In genomic region chr1:51203121-51203873, GRCh38 we compare ENCODE assay signal across 15 cellular contexts. TPM values are rescaled to one million over a fixed set of nuclear protein-coding genes. Genes with fewer than 3 reads are reported as not detected.
DNase-seq lines count a peak whose midpoint lies in the region; ATAC-seq, FAIRE-seq and TF ChIP-seq lines count a peak whose summit lies in the region.
"Had no signal": no experiment of that assay in that cellular context is flagged by ENCODE, and none has a peak within 500 bp of the region (broad histone marks: within the 10 kb centered on the region; RNA-seq: fewer than 3 reads in every experiment).

No MANE protein-coding gene starts in this region.

- no peak for TF ChIP-seq POLR2A in GM12892 (IDR thresholded peaks at IDR 0.05; ENCODE audit: low read depth, low read length)

- H3K27me3 Mint-ChIP-seq in CD4-positive, alpha-beta T cell = no peaks in the 10 kb centered on the region

- intact Hi-C loops in CD4-positive, alpha-beta T cell (cut with DNase I, micrococcal nuclease) = no loop called here

- H3K36me3 Mint-ChIP-seq in CD4-positive, alpha-beta T cell (ENCODE audit: low read depth) = no peaks in the 10 kb centered on the region
- H3K36me3 Mint-ChIP-seq: mesothelial cell of epicardium had no signal

- POLR2A ChIA-PET in CD4-positive, alpha-beta T cell (lab: Charles Lee) = no interaction called here

- no peak overlapping the region for H3K4me3 Mint-ChIP-seq in CD4-positive, alpha-beta T cell
- H3K4me3 Mint-ChIP-seq: mesothelial cell of epicardium had no signal

- CTCF ChIA-PET in CD4-positive, alpha-beta T cell (lab: Charles Lee) = interaction anchor here (1.0 kb wide), 1 partner anchor 11 kb away, joined by 3 read pairs; no protein-coding TSS in a partner anchor

- no peaks in the 10 kb centered on the region for H3K27me3 ChIP-seq in CD4-positive, alpha-beta T cell (ENCODE audit: control insufficient read depth, insufficient read depth, low read length)
- H3K27me3 ChIP-seq: BLaER1 treated with 17β-estradiol and CSF1 and Interleukin-3, amounts not matched to agents 10 nM and 100 nM; esophagus muscularis mucosa had no signal

- no peaks in the 10 kb centered on the region for H3K4me1 Mint-ChIP-seq in CD4-positive, alpha-beta T cell (ENCODE audit: low read depth)
- H3K4me1 Mint-ChIP-seq: mesothelial cell of epicardium had no signal

- H3K27ac Mint-ChIP-seq in CD4-positive, alpha-beta T cell = no peak overlapping the region
- H3K27ac Mint-ChIP-seq: mesothelial cell of epicardium had no signal

- no peaks in the 10 kb centered on the region for H3K9me3 Mint-ChIP-seq in CD4-positive, alpha-beta T cell
- H3K9me3 Mint-ChIP-seq: mesothelial cell of epicardium had no signal

- TF ChIP-seq CTCF in CD4-positive, alpha-beta T cell (IDR thresholded peaks at IDR 0.05) = no peak

- FAIRE-seq in GM12892 (lab: Jason Lieb, UNC) = peak; percentile 64
- FAIRE-seq: H54 had no signal

- no peaks in the 10 kb centered on the region for H3K9me3 ChIP-seq in CD4-positive, alpha-beta T cell (ENCODE audit: control insufficient read depth, low read length)
- H3K9me3 ChIP-seq: BLaER1 treated with 17β-estradiol and CSF1 and Interleukin-3, amounts not matched to agents 10 nM and 100 nM; esophagus muscularis mucosa had no signal

- H3K27ac ChIP-seq in CD4-positive, alpha-beta T cell (ENCODE audit: low read depth, low read length) = no peak overlapping the region
- H3K27ac ChIP-seq: BLaER1 treated with 17β-estradiol and CSF1 and Interleukin-3, amounts not matched to agents 10 nM and 100 nM; esophagus muscularis mucosa had no signal

- ATAC-seq in GM19025 (IDR thresholded peaks at IDR 0.05; ENCODE audit: low read depth, unreplicated experiment) = peak; percentile 85
- peak; percentile 62 for ATAC-seq in HG02588 (IDR thresholded peaks at IDR 0.05; ENCODE audit: unreplicated experiment)
- ATAC-seq in HG03565 (IDR thresholded peaks at IDR 0.05; ENCODE audit: unreplicated experiment) = peak; percentile 54
- ATAC-seq in CD4-positive, alpha-beta T cell (ENCODE audit: poor library complexity) = no peak
- no peak for ATAC-seq in HG03460 (IDR thresholded peaks at IDR 0.05; ENCODE audit: unreplicated experiment)

- DNase-seq in GM12892 (ENCODE audit: insufficient read length) (peak; percentile 24), C1 segment of cervical spinal cord (lab: John Stamatoyannopoulos, UW) (no peak), NCI-H510A treated with DMSO at 0.1 percent for 48 hours (lab: John Stamatoyannopoulos, UW) (no peak)
- DNase-seq in CD4-positive, alpha-beta T cell = no peak
- DNase-seq: activated CD4-positive, alpha-beta T cell treated with anti-CD3 and anti-CD28 coated beads for 1 hour; NCI-H1105 treated with DMSO at 0.1 percent for 48 hours; stimulated activated CD4-positive, alpha-beta T cell treated with anti-CD3 and anti-CD28 coated beads, Interleukin-15, amount 100 ng/mL, for 24 hours had no signal

RNA-seq across cellular contexts. Expression of gene RNF11, which starts 32.8 kb away (rescaled TPM):
- polyA plus RNA-seq in GM12892 (2012; ENCODE audit: missing spikeins) = 39.2 TPM
- 10 to 100 TPM; 91.3 to 97.4 TPM for total RNA-seq in CD4-positive, alpha-beta T cell

Comparison
In these comparisons a context has a peak if more than half of its experiments do, and no peak if none do; other contexts are left out.
1. ATAC-seq: peak in GM19025 (single experiment), HG02588 (single experiment) and HG03565 (single experiment); none in CD4-positive, alpha-beta T cell (single experiment) and HG03460 (single experiment).